Comparison of ENCODE assay signal across 22 cellular contexts in genomic region chr14:93685121-93685520, GRCh38.
"Had no signal": no experiment of that assay in that cellular context is flagged by ENCODE, and none has a peak within 500 bp of the region (broad histone marks: within the 10 kb centered on the region; RNA-seq: fewer than 3 reads in every experiment).

No MANE protein-coding gene starts in this region.

- H3K27me3 ChIP-seq: dorsolateral prefrontal cortex, gastrocnemius medialis had no signal

- DNase-seq: dermis blood vessel endothelial cell; dorsolateral prefrontal cortex; effector CD4-positive, alpha-beta T cell; effector memory CD4-positive, alpha-beta T cell; erythroblast; esophagus squamous epithelium; foreskin fibroblast; foreskin melanocyte; gastrocnemius medialis; glutamatergic neuron; head of caudate nucleus; heart right ventricle; hippocampal formation; left cardiac atrium; left lung; left ventricle myocardium superior; lower lobe of right lung; mesenchymal stem cell; midbrain had no signal

- H3K4me1 ChIP-seq: esophagus squamous epithelium, gastrocnemius medialis, left lung, lower lobe of right lung had no signal

- H3K9me3 ChIP-seq: esophagus squamous epithelium, gastrocnemius medialis, heart right ventricle, left lung, lower lobe of right lung had no signal

- H3K4me3 ChIP-seq: coronary artery, dorsolateral prefrontal cortex, esophagus squamous epithelium, gastrocnemius medialis, heart right ventricle, left lung, lower lobe of right lung had no signal

- H3K27ac ChIP-seq: coronary artery, dorsolateral prefrontal cortex, epithelial cell of prostate, esophagus squamous epithelium, gastrocnemius medialis, heart right ventricle, left lung, lower lobe of right lung had no signal

- ATAC-seq: esophagus mucosa, gastrocnemius medialis, heart right ventricle, left cardiac atrium, left lung, left ventricle myocardium superior, lower lobe of right lung had no signal

- H3K36me3 ChIP-seq: esophagus squamous epithelium, gastrocnemius medialis, heart right ventricle, left lung, lower lobe of right lung had no signal
